ENCODE assay signal across 24 cellular contexts in genomic region chr6:106870824-106871300, GRCh38.
DNase-seq lines count a peak whose midpoint lies in the region; ATAC-seq, FAIRE-seq and TF ChIP-seq lines count a peak whose summit lies in the region.
"Had no signal": no experiment of that assay in that cellular context is flagged by ENCODE, and none has a peak within 500 bp of the region (broad histone marks: within the 10 kb centered on the region; RNA-seq: fewer than 3 reads in every experiment).

No MANE protein-coding gene starts in this region.

- no peak for TF ChIP-seq POLR2A in A549 (IDR thresholded peaks at IDR 0.05; ENCODE audit: low read length)

- H3K27ac Mint-ChIP-seq in mesothelial cell of epicardium, result peak overlapping the region; percentile 48
- H3K27ac Mint-ChIP-seq in activated CD4-positive, alpha-beta T cell treated with anti-CD3 and anti-CD28 coated beads, Interleukin-2, amount 10 ng/mL, durations not matched to agents 7 days and 5 days, result no peak overlapping the region
- H3K27ac Mint-ChIP-seq: T-helper 2 cell treated with Interferon-gamma antibody and Interleukin-4, amounts not matched to agents 5 μg/mL and 100 μg/mL, for 36 hours had no signal

- CTCF ChIA-PET in A549 (lab: Yijun Ruan, JAX), result no interaction called here
- CTCF ChIA-PET in activated CD4-positive, alpha-beta T cell treated with anti-CD3 and anti-CD28 coated beads, Interleukin-2, amount 10 ng/mL, durations not matched to agents 7 days and 5 days (lab: Charles Lee), result interaction anchor here (1.1 kb wide), 1 partner anchor 427 kb away, joined by 4 read pairs; no protein-coding TSS in a partner anchor

- H3K4me3 Mint-ChIP-seq in mesothelial cell of epicardium, result no peak overlapping the region
- no peak overlapping the region for H3K4me3 Mint-ChIP-seq in activated CD4-positive, alpha-beta T cell treated with anti-CD3 and anti-CD28 coated beads, Interleukin-2, amount 10 ng/mL, durations not matched to agents 7 days and 5 days
- H3K4me3 Mint-ChIP-seq: T-helper 2 cell treated with Interferon-gamma antibody and Interleukin-4, amounts not matched to agents 5 μg/mL and 100 μg/mL, for 36 hours had no signal

- H3K4me2 ChIP-seq in A549, result peak overlapping the region; percentile 54

- peak; percentile 11 to 64 for DNase-seq in A549 (ENCODE audit: low read depth in 1 of 2, low spot score in 1 of 2)
- peak; percentile 85 for DNase-seq in M059J (ENCODE audit: low read depth)
- DNase-seq in epithelial cell of prostate (ENCODE audit: low read depth, low spot score), result no peak
- no peak for DNase-seq in mesothelial cell of epicardium (ENCODE audit: low spot score in 2 of 2, unreplicated experiment in 2 of 2)
- no peak for DNase-seq in activated CD4-positive, alpha-beta T cell treated with anti-CD3 and anti-CD28 coated beads, Interleukin-2, amount 10 ng/mL, durations not matched to agents 7 days and 5 days
- DNase-seq in right atrium auricular region (ENCODE audit: low spot score), result no peak
- DNase-seq in pons (ENCODE audit: low spot score), result no peak
- DNase-seq in C1 segment of cervical spinal cord (lab: John Stamatoyannopoulos, UW), result no peak
- DNase-seq: 8988T; activated CD4-positive, alpha-beta T cell treated with anti-CD3 and anti-CD28 coated beads for 1 hour; activated gamma-delta T cell treated with Interleukin-2 at 50 U/mL for 16 hours; amygdala; gastrocnemius medialis; GF-D8; HCEC 1CT; KBM-7; NCI-H1048; NCI-H2107; stimulated activated CD8-positive, alpha-beta memory T cell treated with anti-CD3 and anti-CD28 coated beads, Interleukin-4, amount 100 ng/mL, for 48 hours had no signal

- H3K27me3 ChIP-seq in right atrium auricular region, result no peaks in the 10 kb centered on the region
- H3K27me3 ChIP-seq: gastrocnemius medialis, suprapubic skin had no signal

- TF ChIP-seq RAD21 in A549 (conservative IDR thresholded peaks at IDR 0.05 in 1 of 2, IDR thresholded peaks at IDR 0.05 in 1 of 2), result peak in 1 of 2 experiments; percentile 26; a peak in 1 of 5 replicates

- H3K36me3 ChIP-seq in right atrium auricular region, result no peaks in the 10 kb centered on the region
- H3K36me3 ChIP-seq: gastrocnemius medialis, suprapubic skin had no signal

- TF ChIP-seq CTCF in A549 (IDR thresholded peaks at IDR 0.05) (no peak), mesothelial cell of epicardium (IDR thresholded peaks at IDR 0.05; ENCODE audit: unreplicated experiment) (no peak), right atrium auricular region (IDR thresholded peaks at IDR 0.05) (no peak)

- POLR2A ChIA-PET in A549 (lab: Yijun Ruan, JAX), result no interaction called here
- POLR2A ChIA-PET in activated CD4-positive, alpha-beta T cell treated with anti-CD3 and anti-CD28 coated beads, Interleukin-2, amount 10 ng/mL, durations not matched to agents 7 days and 5 days (lab: Charles Lee), result no interaction called here

- 5% methylated on average over 3 of the region's 3 CpGs for WGBS in A549 (ENCODE audit: missing lambda C conversion rate)

- H3K4me3 ChIP-seq in A549 (no peak overlapping the region), right atrium auricular region (no peak overlapping the region)
- H3K4me3 ChIP-seq: gastrocnemius medialis, GM12878, skin epidermis, suprapubic skin had no signal

- H3K27me3 Mint-ChIP-seq in mesothelial cell of epicardium (ENCODE audit: low read depth), result no peaks in the 10 kb centered on the region
- H3K27me3 Mint-ChIP-seq in activated CD4-positive, alpha-beta T cell treated with anti-CD3 and anti-CD28 coated beads, Interleukin-2, amount 10 ng/mL, durations not matched to agents 7 days and 5 days, result peaks cover 3% of the 10 kb centered on the region

- H3K4me1 ChIP-seq in A549 (peaks cover 37% of the 10 kb centered on the region), right atrium auricular region (no peaks in the 10 kb centered on the region)
- H3K4me1 ChIP-seq: gastrocnemius medialis, suprapubic skin had no signal

- FAIRE-seq in A549 (lab: Jason Lieb, UNC), result no peak
- FAIRE-seq: GM12878 had no signal

- peaks cover 36% of the 10 kb centered on the region for H3K4me1 Mint-ChIP-seq in mesothelial cell of epicardium
- H3K4me1 Mint-ChIP-seq in activated CD4-positive, alpha-beta T cell treated with anti-CD3 and anti-CD28 coated beads, Interleukin-2, amount 10 ng/mL, durations not matched to agents 7 days and 5 days, result no peaks in the 10 kb centered on the region

- H3K9me3 ChIP-seq in A549, result peaks cover 21% of the 10 kb centered on the region; the same call in 2 of the 3 replicates
- peaks cover 0 to 14% of the 10 kb centered on the region in 2 donors for H3K9me3 ChIP-seq in right atrium auricular region
- H3K9me3 ChIP-seq: gastrocnemius medialis had no signal

- H3K27ac ChIP-seq in A549 (peak overlapping the region; percentile 81 to 86), epithelial cell of prostate (peak overlapping the region; percentile 97), right atrium auricular region (no peak overlapping the region)
- H3K27ac ChIP-seq: gastrocnemius medialis, parathyroid adenoma, suprapubic skin had no signal

- peak in 1 of 2 experiments; percentile 33; a peak in 1 of 5 replicates for TF ChIP-seq EP300 in A549 (IDR thresholded peaks at IDR 0.05)

- H3K9me3 Mint-ChIP-seq in mesothelial cell of epicardium, result peaks cover 21% of the 10 kb centered on the region
- H3K9me3 Mint-ChIP-seq in activated CD4-positive, alpha-beta T cell treated with anti-CD3 and anti-CD28 coated beads, Interleukin-2, amount 10 ng/mL, durations not matched to agents 7 days and 5 days, result peaks cover 9% of the 10 kb centered on the region
- H3K9me3 Mint-ChIP-seq: T-helper 2 cell treated with Interferon-gamma antibody and Interleukin-4, amounts not matched to agents 5 μg/mL and 100 μg/mL, for 36 hours had no signal

- peak; percentile 78 to 81; a peak in 5 of 6 replicates for ATAC-seq in A549
- ATAC-seq: gastrocnemius medialis, GM12878 had no signal

- H3K36me3 Mint-ChIP-seq in mesothelial cell of epicardium, result peaks cover 7% of the 10 kb centered on the region
- no peaks in the 10 kb centered on the region for H3K36me3 Mint-ChIP-seq in activated CD4-positive, alpha-beta T cell treated with anti-CD3 and anti-CD28 coated beads, Interleukin-2, amount 10 ng/mL, durations not matched to agents 7 days and 5 days (ENCODE audit: low read depth)

TF ChIP-seq in A549, 52 proteins besides CTCF, POLR2A, EP300 and RAD21:
- TF ChIP-seq GATA3 (IDR thresholded peaks at IDR 0.05; ENCODE audit: borderline replicate concordance) (peak; percentile 9; the same call in 1 of the 2 replicates), JUNB (IDR thresholded peaks at IDR 0.05) (peak; percentile 62), ESRRA (IDR thresholded peaks at IDR 0.05; ENCODE audit: borderline replicate concordance, low read length) (no peak)

Comparison
In these comparisons a context has a peak if more than half of its experiments do, and no peak if none do; other contexts are left out.
1. DNase-seq: peak in A549 (2 of 2) and M059J (single experiment); none in epithelial cell of prostate (single experiment), mesothelial cell of epicardium (0 of 2), activated CD4-positive, alpha-beta T cell treated with anti-CD3 and anti-CD28 coated beads, Interleukin-2, amount 10 ng/mL, durations not matched to agents 7 days and 5 days (single experiment), right atrium auricular region (single experiment), pons (single experiment) and C1 segment of cervical spinal cord (0 of 14).
2. H3K27ac ChIP-seq: peak in A549 (2 of 2) and epithelial cell of prostate (single experiment); none in right atrium auricular region (0 of 2).